In the genomic region with DNA sequence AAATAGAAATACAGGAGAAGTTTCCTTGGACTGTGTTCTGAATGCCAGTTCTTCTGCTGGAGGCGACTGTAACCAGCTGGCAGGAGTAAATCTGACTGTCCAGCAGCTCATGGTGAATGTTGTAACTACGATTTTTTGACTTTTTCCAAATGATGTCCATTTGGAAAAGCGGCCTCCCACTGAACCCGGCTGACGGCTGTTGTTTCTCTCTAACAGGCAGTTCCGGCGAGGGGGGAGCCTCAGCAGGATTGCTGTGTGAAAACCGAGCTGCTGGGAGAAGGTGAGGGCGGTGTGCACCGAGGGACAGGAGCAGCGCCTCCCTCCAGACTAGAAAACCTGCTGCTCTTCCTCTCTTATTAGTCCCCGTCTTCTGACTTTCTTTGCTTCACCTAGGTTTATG, we compare ENCODE assay signal across 16 cellular contexts.
"Had no signal": no experiment of that assay in that cellular context is flagged by ENCODE, and none has a peak within 500 bp of the region (broad histone marks: within the 10 kb centered on the region; RNA-seq: fewer than 3 reads in every experiment).

No MANE protein-coding gene starts in this region.

- H3K27me3 ChIP-seq: heart right ventricle, upper lobe of right lung had no signal

- ATAC-seq: activated T-cell treated with anti-CD3 and anti-CD28 coated beads, Interleukin-2, amount 50 U/mL, for 72 hours; stimulated activated naive CD8-positive, alpha-beta T cell treated with anti-CD3 and anti-CD28 coated beads, Interleukin-15, amount 100 ng/mL, for 72 hours had no signal

- H3K4me3 ChIP-seq: heart right ventricle, lung, upper lobe of right lung had no signal

- H3K4me3 Mint-ChIP-seq: activated naive CD8-positive, alpha-beta T cell; activated T-cell treated with anti-CD3 and anti-CD28 coated beads, Interleukin-2, amount 50 U/mL, for 72 hours; stimulated activated naive CD8-positive, alpha-beta T cell treated with anti-CD3 and anti-CD28 coated beads, Interleukin-15, amount 100 ng/mL, for 72 hours; T-helper 1 cell treated with Interleukin-12 subunit alpha and Interleukin-12 subunit beta and Interleukin-4 antibody, amounts not matched to agents 30 μg/mL and 1 μg/mL, for 36 hours had no signal

- H3K27me3 Mint-ChIP-seq: activated naive CD8-positive, alpha-beta T cell; stimulated activated naive CD8-positive, alpha-beta T cell treated with anti-CD3 and anti-CD28 coated beads, Interleukin-15, amount 100 ng/mL, for 72 hours had no signal

- DNase-seq: activated CD4-positive, alpha-beta T cell treated with anti-CD3 and anti-CD28 coated beads for 4 hours; activated CD8-positive, alpha-beta memory T cell treated with anti-CD3 and anti-CD28 coated beads, Interleukin-2, amount 50 U/mL, for 48 hours; activated gamma-delta T cell treated with Interleukin-2 at 50 U/mL for 16 hours; activated T-cell treated with anti-CD3 and anti-CD28 coated beads, Interleukin-2, amount 50 U/mL, for 72 hours; amniotic stem cell; effector CD8-positive, alpha-beta T cell; foreskin melanocyte; heart right ventricle; left cardiac atrium; right cardiac atrium; stimulated activated naive CD8-positive, alpha-beta T cell treated with anti-CD3 and anti-CD28 coated beads, Interleukin-15, amount 100 ng/mL, for 72 hours; upper lobe of right lung; WERI-Rb-1 had no signal

- H3K27ac Mint-ChIP-seq: activated naive CD8-positive, alpha-beta T cell; activated T-cell treated with anti-CD3 and anti-CD28 coated beads, Interleukin-2, amount 50 U/mL, for 72 hours; stimulated activated naive CD8-positive, alpha-beta T cell treated with anti-CD3 and anti-CD28 coated beads, Interleukin-15, amount 100 ng/mL, for 72 hours; T-helper 1 cell treated with Interleukin-12 subunit alpha and Interleukin-12 subunit beta and Interleukin-4 antibody, amounts not matched to agents 30 μg/mL and 1 μg/mL, for 36 hours had no signal
